1 cellular context compared by ENCODE assay signal in genomic region chr15:25436707-25437106, GRCh38.
TF ChIP-seq lines count a peak whose summit lies in the region.

No MANE protein-coding gene starts in this region.

TF ChIP-seq in GM23338, 12 proteins besides CTCF, POLR2A, EP300 and RAD21 (continued from another document):
- no peak for TF ChIP-seq ETS1 (IDR thresholded peaks at IDR 0.05)
- no peak for TF ChIP-seq EZH2phosphoT487 (IDR thresholded peaks at IDR 0.05; ENCODE audit: unreplicated experiment)
- TF ChIP-seq CREB1 (CRISPR knock-in tag; IDR thresholded peaks at IDR 0.05; ENCODE audit: low read depth): no peak
- no peak for TF ChIP-seq REST (IDR thresholded peaks at IDR 0.05; ENCODE audit: unreplicated experiment)
- no peak for TF ChIP-seq NANOG (IDR thresholded peaks at IDR 0.05; ENCODE audit: borderline replicate concordance)
TF ChIP-seq in GM23338: peak in this region for 0.
